10 cellular contexts compared by ENCODE assay signal in the genomic region with DNA sequence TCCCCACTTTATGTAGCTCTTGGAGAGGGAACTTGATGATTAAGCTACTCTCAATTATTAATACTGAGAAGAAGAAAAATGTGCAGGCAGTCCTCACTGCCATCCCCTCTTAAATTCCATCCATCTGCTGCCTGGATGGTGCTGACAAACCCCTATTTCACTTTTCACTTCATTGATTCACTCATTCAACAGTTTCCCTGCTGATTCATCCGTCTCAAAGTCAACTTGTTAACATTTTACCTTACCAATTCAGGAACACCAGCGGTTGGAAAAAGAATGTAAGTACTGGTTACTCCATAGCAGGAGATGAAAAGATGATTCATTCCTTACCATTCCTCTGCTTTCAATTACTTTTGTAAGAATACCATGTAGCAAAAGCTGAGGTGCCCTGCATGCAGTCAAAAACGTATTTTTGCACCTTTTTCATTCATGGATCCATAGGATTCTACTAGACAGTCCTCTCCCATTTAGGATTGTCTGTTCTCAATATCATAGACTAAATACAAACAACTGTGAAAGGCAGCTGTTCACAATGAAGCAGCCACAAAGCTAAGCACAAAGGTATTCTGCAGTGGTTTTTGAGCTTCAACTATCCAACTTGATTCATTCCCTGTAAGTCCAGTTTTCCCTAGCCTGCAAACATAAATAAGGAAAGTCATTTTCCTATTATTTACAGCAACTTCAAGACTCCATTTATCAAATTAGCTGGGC.
DNase-seq lines count a peak whose midpoint lies in the region; TF ChIP-seq lines count a peak whose summit lies in the region.
"Had no signal": no experiment of that assay in that cellular context is flagged by ENCODE, and none has a peak within 500 bp of the region (broad histone marks: within the 10 kb centered on the region; RNA-seq: fewer than 3 reads in every experiment).

No MANE protein-coding gene starts in this region.

- TF ChIP-seq CTCF in AG10803 (conservative IDR thresholded peaks at IDR 0.05; ENCODE audit: low read length) (no peak), brain microvascular endothelial cell (IDR thresholded peaks at IDR 0.05; ENCODE audit: low read depth, low read length, missing control alignments) (no peak), liver (IDR thresholded peaks at IDR 0.05; ENCODE audit: low read depth, low read length, missing input control) (no peak), transverse colon (IDR thresholded peaks at IDR 0.05) (no peak), tibial nerve (IDR thresholded peaks at IDR 0.05) (no peak)

- TF ChIP-seq POLR2A in transverse colon (IDR thresholded peaks at IDR 0.05) (no peak), tibial nerve (IDR thresholded peaks at IDR 0.05) (no peak)

- peaks cover 21 to 45% (median 37%) of the 10 kb centered on the region in 4 donors for H3K4me1 ChIP-seq in liver (ENCODE audit: control insufficient read depth in 4 of 4, insufficient read depth in 4 of 4, low read length in 3 of 4)
- peaks cover 4 to 20% (median 9%) of the 10 kb centered on the region in 4 donors for H3K4me1 ChIP-seq in transverse colon
- H3K4me1 ChIP-seq in tibial nerve: peaks cover 0 to 29% (median 5%) of the 10 kb centered on the region in 4 donors

- TF ChIP-seq EP300 in transverse colon (IDR thresholded peaks at IDR 0.05; ENCODE audit: low read depth) (no peak), tibial nerve (IDR thresholded peaks at IDR 0.05) (no peak)

- TF ChIP-seq RAD21 in liver (IDR thresholded peaks at IDR 0.05): no peak

- DNase-seq in AG10803 (ENCODE audit: low read depth) (peak; percentile 94), HPDE6-E6E7 (ENCODE audit: extremely low spot score) (peak; percentile 44), brain microvascular endothelial cell (peak; percentile 73), cerebellum (ENCODE audit: low spot score) (no peak), transverse colon (no peak), NCI-H526 treated with DMSO at 0.1 percent for 48 hours (lab: John Stamatoyannopoulos, UW) (no peak), tibial nerve (ENCODE audit: low spot score in 2 of 2) (no peak)
- DNase-seq: COR-L47 had no signal

- WGBS in liver: 92% methylated on average over 3 of the region's 3 CpGs
- WGBS in transverse colon (ENCODE audit: low coverage in 1 of 2), 2 donors: 76 to 82% methylated on average over 3 of the region's 3 CpGs
- 84 to 88% methylated on average over 3 of the region's 3 CpGs for WGBS in tibial nerve, 2 donors

- H3K9ac ChIP-seq in liver (ENCODE audit: low read depth in 1 of 2, low read length in 2 of 2): no peak overlapping the region

- intact Hi-C loops in transverse colon (cut with DNase I; ENCODE audit: low total_unique reads): no loop called here

- no peaks in the 10 kb centered on the region for H3K36me3 ChIP-seq in brain microvascular endothelial cell (replicated peaks)
- no peaks in the 10 kb centered on the region for H3K36me3 ChIP-seq in liver (ENCODE audit: control insufficient read depth in 4 of 4, insufficient read depth in 3 of 4, low read depth in 1 of 4, low read length in 3 of 4)
- no peaks in the 10 kb centered on the region for H3K36me3 ChIP-seq in transverse colon
- no peaks in the 10 kb centered on the region for H3K36me3 ChIP-seq in tibial nerve

- in situ Hi-C loops in brain microvascular endothelial cell (cut with HindIII; ENCODE audit: low pct_ligation_motif_present, low sequenced_read_pairs): no loop called here
- in situ Hi-C loops in transverse colon (cut with MboI; ENCODE audit: low pct_ligation_motif_present in 1 of 4, low pct_unique_long_range_greater_than_20kb in 1 of 4, low sequenced_read_pairs in 3 of 4): no loop called here

- H3K27ac ChIP-seq in brain microvascular endothelial cell (peak overlapping the region; percentile 54), liver (ENCODE audit: low read depth in 1 of 2, low read length in 2 of 2) (peak overlapping the region; percentile 75 to 92), transverse colon (peak overlapping the region in 1 of 4 donors; percentile 16), tibial nerve (no peak overlapping the region)

- no peaks in the 10 kb centered on the region for H3K27me3 ChIP-seq in brain microvascular endothelial cell (replicated peaks)
- no peaks in the 10 kb centered on the region for H3K27me3 ChIP-seq in liver (ENCODE audit: control insufficient read depth in 4 of 4, insufficient read depth in 4 of 4, low read length in 3 of 4)
- H3K27me3 ChIP-seq in transverse colon: no peaks in the 10 kb centered on the region
- H3K27me3 ChIP-seq in tibial nerve: no peaks in the 10 kb centered on the region

- H3K9me3 ChIP-seq in liver (ENCODE audit: control insufficient read depth in 4 of 4, low read length in 3 of 4): no peaks in the 10 kb centered on the region
- H3K9me3 ChIP-seq in transverse colon: no peaks in the 10 kb centered on the region
- H3K9me3 ChIP-seq in tibial nerve: no peaks in the 10 kb centered on the region

- H3K4me3 ChIP-seq in AG10803 (ENCODE audit: low read length) (no peak overlapping the region), brain microvascular endothelial cell (ENCODE audit: low read depth, low read length) (no peak overlapping the region), liver (ENCODE audit: low read depth in 1 of 3, low read length in 3 of 3) (no peak overlapping the region), transverse colon (no peak overlapping the region), tibial nerve (no peak overlapping the region)
- H3K4me3 ChIP-seq: GM12878 had no signal

TF ChIP-seq in liver, 16 proteins besides CTCF, POLR2A, EP300 and RAD21:
- TF ChIP-seq HNF4G (IDR thresholded peaks at IDR 0.05) (no peak), SP1 (IDR thresholded peaks at IDR 0.05) (no peak), HNF4A (conservative IDR thresholded peaks at IDR 0.05) (no peak)
- TF ChIP-seq, protein P1, sequence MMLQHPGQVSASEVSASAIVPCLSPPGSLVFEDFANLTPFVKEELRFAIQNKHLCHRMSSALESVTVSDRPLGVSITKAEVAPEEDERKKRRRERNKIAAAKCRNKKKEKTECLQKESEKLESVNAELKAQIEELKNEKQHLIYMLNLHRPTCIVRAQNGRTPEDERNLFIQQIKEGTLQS (IDR thresholded peaks at IDR 0.05): no peak

Comparison
In these comparisons a context has a peak if more than half of its experiments do, and no peak if none do; other contexts are left out.
1. DNase-seq: peak in AG10803 (single experiment), HPDE6-E6E7 (single experiment) and brain microvascular endothelial cell (single experiment); none in cerebellum (single experiment), transverse colon (single experiment), NCI-H526 treated with DMSO at 0.1 percent for 48 hours (single experiment) and tibial nerve (0 of 2).
2. H3K27ac ChIP-seq: peak in brain microvascular endothelial cell (single experiment) and liver (2 of 2); none in tibial nerve (0 of 4).